ENCODE assay signal across 16 cellular contexts in genomic region chr10:70564901-70565351, GRCh38. TPM values are rescaled to one million over a fixed set of nuclear protein-coding genes. Genes with fewer than 3 reads are reported as not detected.
A peak's percentile ranks its signal among the peaks of the same experiment; 100 is the strongest.
DNase-seq lines count a peak whose midpoint lies in the region; ATAC-seq, FAIRE-seq and TF ChIP-seq lines count a peak whose summit lies in the region.
"Had no signal": no experiment of that assay in that cellular context is flagged by ENCODE, and none has a peak within 500 bp of the region (broad histone marks: within the 10 kb centered on the region; RNA-seq: fewer than 3 reads in every experiment).

No MANE protein-coding gene starts in this region.

- H3K4me1 ChIP-seq in BLaER1, result peaks cover 84% of the 10 kb centered on the region
- no peaks in the 10 kb centered on the region for H3K4me1 ChIP-seq in HepG2 (ENCODE audit: insufficient read depth, low read length)
- H3K4me1 ChIP-seq: HAP-1 had no signal

- TF ChIP-seq POLR2A in HepG2 (IDR thresholded peaks at IDR 0.05; ENCODE audit: insufficient read depth in 1 of 2, low read depth in 2 of 2, low read length in 2 of 2), result no peak

- H3K4me2 ChIP-seq in BLaER1 (peak overlapping the region; percentile 87), SU-DHL-6 (ENCODE audit: low read depth, low read length, poor library complexity, severe bottlenecking) (no peak overlapping the region), HepG2 (ENCODE audit: low read depth, low read length) (no peak overlapping the region)

- H4K20me1 ChIP-seq in BLaER1 (peaks cover 35% of the 10 kb centered on the region; the same call in 1 of the 2 replicates), SU-DHL-6 (ENCODE audit: low read depth, low read length) (no peaks in the 10 kb centered on the region), HepG2 (ENCODE audit: insufficient read depth, low read length) (no peaks in the 10 kb centered on the region)

- TF ChIP-seq RAD21 in HepG2 (CRISPR knock-in tag; IDR thresholded peaks at IDR 0.05), result no peak

- no peaks in the 10 kb centered on the region for H3K27me3 ChIP-seq in BLaER1
- no peaks in the 10 kb centered on the region for H3K27me3 ChIP-seq in SU-DHL-6 (ENCODE audit: low read length)
- H3K27me3 ChIP-seq in HepG2 (ENCODE audit: control insufficient read depth in 1 of 2, insufficient read depth in 2 of 2, low read length in 2 of 2), result peaks cover 0 to 6% of the 10 kb centered on the region in 2 experiments; a peak in 3 of 5 replicates
- H3K27me3 ChIP-seq: esophagus muscularis mucosa had no signal

- no peak; the same call in 2 of the 3 replicates for ATAC-seq in HepG2
- no peak for ATAC-seq in HG02938 (IDR thresholded peaks at IDR 0.05; ENCODE audit: unreplicated experiment)

- peak overlapping the region; percentile 81 for H3K27ac ChIP-seq in BLaER1
- H3K27ac ChIP-seq in SU-DHL-6 (ENCODE audit: low read depth, low read length), result no peak overlapping the region
- H3K27ac ChIP-seq in HepG2 (ENCODE audit: extremely low read length, insufficient read depth, low read length), result no peak overlapping the region
- H3K27ac ChIP-seq: coronary artery, esophagus muscularis mucosa had no signal

- H2AFZ ChIP-seq in SU-DHL-6 (ENCODE audit: low read depth, low read length, severe bottlenecking) (no peak overlapping the region), HepG2 (ENCODE audit: low read length) (no peak overlapping the region)

- peak overlapping the region; percentile 69; the same call in 1 of the 2 replicates for H3K9ac ChIP-seq in BLaER1
- H3K9ac ChIP-seq in SU-DHL-6 (ENCODE audit: low read length), result no peak overlapping the region
- no peak overlapping the region for H3K9ac ChIP-seq in HepG2 (ENCODE audit: insufficient read depth, low read depth, low read length)

- POLR2A ChIA-PET in HepG2 (lab: Yijun Ruan, JAX), result no interaction called here

- H3K79me2 ChIP-seq in SU-DHL-6 (ENCODE audit: insufficient read depth, low read length) (no peaks in the 10 kb centered on the region), HepG2 (ENCODE audit: insufficient read depth, low read length) (no peaks in the 10 kb centered on the region)

- H3K36me3 ChIP-seq in BLaER1 (peaks cover 57% of the 10 kb centered on the region), SU-DHL-6 (ENCODE audit: low read length) (no peaks in the 10 kb centered on the region), HepG2 (replicated peaks in 1 of 2; ENCODE audit: control insufficient read depth in 1 of 2, insufficient read depth in 2 of 2, low read length in 2 of 2) (no peaks in the 10 kb centered on the region)
- H3K36me3 ChIP-seq: HAP-1 had no signal

- TF ChIP-seq CTCF in GM12872 (IDR thresholded peaks at IDR 0.05; ENCODE audit: insufficient read depth, low read depth, low read length) (peak; percentile 22; the same call in 1 of the 3 replicates), SU-DHL-6 (IDR thresholded peaks at IDR 0.05; ENCODE audit: insufficient read depth, low read length, poor library complexity, severe bottlenecking) (peak; percentile 22), HepG2 (CRISPR knock-in tag; IDR thresholded peaks at IDR 0.05) (peak; percentile 32)

- no peak overlapping the region for H3K4me3 ChIP-seq in BLaER1
- H3K4me3 ChIP-seq in SU-DHL-6 (ENCODE audit: insufficient read depth, low read length, poor library complexity, severe bottlenecking), result no peak overlapping the region
- no peak overlapping the region for H3K4me3 ChIP-seq in HepG2 (replicated peaks in 1 of 3; ENCODE audit: insufficient read depth in 1 of 3, low read depth in 2 of 3, low read length in 3 of 3)
- H3K4me3 ChIP-seq: coronary artery, esophagus muscularis mucosa, HAP-1 had no signal

- no peaks in the 10 kb centered on the region for H3K9me2 ChIP-seq in SU-DHL-6 (replicated peaks; ENCODE audit: insufficient read depth, low read length)

- no peak for FAIRE-seq in HepG2 (lab: Jason Lieb, UNC)

- no peak for DNase-seq in HepG2 (ENCODE audit: low spot score)
- no peak for DNase-seq in DMS53 treated with DMSO at 0.1 percent for 48 hours (lab: John Stamatoyannopoulos, UW; ENCODE audit: unreplicated experiment)
- DNase-seq in NCI-H1105 treated with DMSO at 0.1 percent for 48 hours (lab: John Stamatoyannopoulos, UW), result no peak
- no peak for DNase-seq in NCI-H510A treated with DMSO at 0.1 percent for 48 hours (lab: John Stamatoyannopoulos, UW)
- DNase-seq: activated B cell treated with CpG ODN at 0.5 μM for 24 hours; NK-92 treated with Interleukin-12 subunit alpha and Interleukin-12 subunit beta, amount 100 ng/mL, for 24 hours; SW 1271 had no signal

- intact Hi-C loops in HepG2 (cut with micrococcal nuclease; ENCODE audit: unreplicated experiment), result no loop called here

- H3K9me3 ChIP-seq in BLaER1 (no peaks in the 10 kb centered on the region), SU-DHL-6 (ENCODE audit: insufficient read depth, low read length) (no peaks in the 10 kb centered on the region), HepG2 (ENCODE audit: low read length) (no peaks in the 10 kb centered on the region)
- H3K9me3 ChIP-seq: esophagus muscularis mucosa, HAP-1 had no signal

- H3F3A ChIP-seq in SU-DHL-6 (ENCODE audit: insufficient read depth), result no peaks in the 10 kb centered on the region

- in situ Hi-C loops in HepG2 (cut with HindIII; ENCODE audit: extremely low pct_ligation_motif_present, low pct_unique_long_range_greater_than_20kb), result no loop called here

- no TSS peak for BruUV-seq in HepG2 (replicated peaks; lab: Mats Ljungman, UMichigan)

- TF ChIP-seq EP300 in HepG2 (IDR thresholded peaks at IDR 0.05; ENCODE audit: low read depth in 2 of 2, low read length in 2 of 2) (no peak), HepG2 (CRISPR knock-in tag; IDR thresholded peaks at IDR 0.05; ENCODE audit: borderline replicate concordance) (no peak)

- CTCF ChIA-PET in HepG2 (lab: Yijun Ruan, JAX; ENCODE audit: low intra/inter-chr PET ratio, low total read pairs), result no interaction called here

- no CpG with 5 or more reads among the region's 6 CpGs for WGBS in HepG2 (ENCODE audit: low lambda C conversion rate)

TF ChIP-seq in HepG2, 621 proteins besides CTCF, POLR2A, EP300 and RAD21:
- no peak for TF ChIP-seq ZNF510 (CRISPR knock-in tag; IDR thresholded peaks at IDR 0.05; ENCODE audit: low read depth)
- TF ChIP-seq ZNF629 (CRISPR knock-in tag; conservative IDR thresholded peaks at IDR 0.05), result peak; percentile 76

RNA-seq across cellular contexts. Expression of gene PRF1, which starts 37.6 kb away (rescaled TPM):
- 0.32 and 1.00 TPM in 2 replicates for total RNA-seq in HepG2 (2016; rRNA removed; fragmentation: Illumina TruSeq; extraction: Trizol)
- total RNA-seq in HepG2 (2016; cell fraction: cytosol; rRNA removed; fragmentation: Illumina TruSeq; extraction: Trizol; ENCODE audit: low read depth), result not detected in 2 replicates
- 0.18 and 1.2 TPM in 2 replicates for total RNA-seq in HepG2 (2016; cell fraction: insoluble cytoplasmic fraction; rRNA removed; fragmentation: Illumina TruSeq; extraction: Trizol)
- total RNA-seq in HepG2 (2016; cell fraction: membrane; rRNA removed; fragmentation: Illumina TruSeq; extraction: Trizol), result 0.06 and 0.17 TPM in 2 replicates
- total RNA-seq in HepG2 (2016; cell fraction: nucleus; rRNA removed; fragmentation: Illumina TruSeq; extraction: Trizol), result 0.69 and 1.4 TPM in 2 replicates
- 1.4 and 1.7 TPM in 2 replicates for polyA plus RNA-seq in HepG2 (2011; rRNA removed)
- polyA plus RNA-seq in HepG2 (2011; cell fraction: cytosol; rRNA removed), result 1.0 and 1.1 TPM in 2 replicates
- polyA plus RNA-seq in HepG2 (2011; cell fraction: nucleus; rRNA removed), result 0.39 and 0.62 TPM in 2 replicates
- polyA plus RNA-seq in HepG2 (2012), result 0.08 and 1.0 TPM in 2 replicates
- polyA plus RNA-seq in HepG2 (2016; cell fraction: cytosol; fragmentation: Illumina TruSeq; extraction: Trizol; ENCODE audit: low read depth), result not detected in 2 replicates
- polyA plus RNA-seq in HepG2 (2016; cell fraction: insoluble cytoplasmic fraction; fragmentation: Illumina TruSeq; extraction: Trizol; ENCODE audit: low read depth), result 0.21 and 0.38 TPM in 2 replicates
- polyA plus RNA-seq in HepG2 (2016; cell fraction: membrane; fragmentation: Illumina TruSeq; extraction: Trizol; ENCODE audit: low read depth), result 0.17 and 0.45 TPM in 2 replicates
- polyA plus RNA-seq in HepG2 (2016; cell fraction: nucleus; fragmentation: Illumina TruSeq; extraction: Trizol; ENCODE audit: insufficient read depth, low read depth), result 2.3 and 3.3 TPM in 2 replicates
- 1.6 TPM in 1 of 2 replicates, not detected in the other for polyA minus RNA-seq in HepG2 (2011; rRNA and poly(A)+ RNA removed; ENCODE audit: low replicate concordance)
- 0.99 and 1.1 TPM in 2 replicates for polyA minus RNA-seq in HepG2 (2011; cell fraction: cytosol; rRNA and poly(A)+ RNA removed)
- 0.37 TPM in 1 of 2 replicates, not detected in the other for polyA minus RNA-seq in HepG2 (2011; cell fraction: nucleus; rRNA and poly(A)+ RNA removed)
- total RNA-seq: M059J had no signal
- polyA plus RNA-seq: BJ had no signal
